ENCODE assay signal across 8 cellular contexts in the genomic region with DNA sequence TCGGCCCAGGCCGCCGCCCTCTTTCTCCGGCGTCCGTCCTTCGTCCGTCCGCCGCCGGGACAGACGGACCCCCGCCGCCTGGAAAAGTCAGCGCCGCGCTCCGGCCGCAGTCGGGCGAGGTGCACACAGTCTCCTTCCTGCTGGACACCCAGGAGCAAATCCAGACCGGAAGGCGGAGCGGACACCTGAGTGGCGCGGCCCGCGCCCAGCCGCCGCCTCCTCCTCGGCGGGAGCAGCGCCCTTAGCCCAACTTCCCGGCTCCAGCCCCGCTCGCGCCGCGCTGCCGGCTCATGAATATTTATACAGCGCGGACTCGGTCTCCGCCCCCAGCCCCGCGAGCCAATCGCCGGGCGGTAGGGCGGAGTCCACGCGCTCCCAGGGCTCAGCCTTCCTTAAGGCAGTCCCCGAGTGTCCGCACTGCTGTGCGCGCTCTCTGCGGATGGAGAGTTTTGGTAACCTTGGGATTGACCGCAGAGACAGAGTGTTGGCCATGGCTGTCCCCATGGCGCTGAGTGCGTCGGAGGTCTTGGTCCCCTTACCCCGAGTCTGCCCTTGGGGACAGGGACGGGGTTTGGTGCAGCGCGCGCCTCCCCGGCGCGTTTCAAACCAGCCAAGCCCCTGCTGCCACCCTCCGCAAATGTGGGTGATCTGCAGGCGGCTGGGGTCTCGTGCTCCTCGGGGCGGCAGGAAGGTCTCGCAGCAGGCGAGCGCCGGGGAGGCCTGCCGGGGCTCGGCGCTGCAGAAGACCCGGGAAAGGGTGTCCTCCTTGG. TPM values are rescaled to one million over a fixed set of nuclear protein-coding genes. Genes with fewer than 3 reads are reported as not detected.
DNase-seq lines count a peak whose midpoint lies in the region; ATAC-seq, FAIRE-seq and TF ChIP-seq lines count a peak whose summit lies in the region.

A gene with protein sequence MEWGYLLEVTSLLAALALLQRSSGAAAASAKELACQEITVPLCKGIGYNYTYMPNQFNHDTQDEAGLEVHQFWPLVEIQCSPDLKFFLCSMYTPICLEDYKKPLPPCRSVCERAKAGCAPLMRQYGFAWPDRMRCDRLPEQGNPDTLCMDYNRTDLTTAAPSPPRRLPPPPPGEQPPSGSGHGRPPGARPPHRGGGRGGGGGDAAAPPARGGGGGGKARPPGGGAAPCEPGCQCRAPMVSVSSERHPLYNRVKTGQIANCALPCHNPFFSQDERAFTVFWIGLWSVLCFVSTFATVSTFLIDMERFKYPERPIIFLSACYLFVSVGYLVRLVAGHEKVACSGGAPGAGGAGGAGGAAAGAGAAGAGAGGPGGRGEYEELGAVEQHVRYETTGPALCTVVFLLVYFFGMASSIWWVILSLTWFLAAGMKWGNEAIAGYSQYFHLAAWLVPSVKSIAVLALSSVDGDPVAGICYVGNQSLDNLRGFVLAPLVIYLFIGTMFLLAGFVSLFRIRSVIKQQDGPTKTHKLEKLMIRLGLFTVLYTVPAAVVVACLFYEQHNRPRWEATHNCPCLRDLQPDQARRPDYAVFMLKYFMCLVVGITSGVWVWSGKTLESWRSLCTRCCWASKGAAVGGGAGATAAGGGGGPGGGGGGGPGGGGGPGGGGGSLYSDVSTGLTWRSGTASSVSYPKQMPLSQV (minus strand): TSS at position 274 of the 770 bp plus-strand sequence. CDS start 867 bp downstream, outside the sequence.

- DNase-seq in GDM1 (lab: John Stamatoyannopoulos, UW) = peak; percentile 58
- DNase-seq in H54 (ENCODE audit: insufficient read length, low spot score) = peak; percentile 91
- DNase-seq in LoVo (ENCODE audit: low spot score) = peak; percentile 84
- peak; percentile 76 for DNase-seq in activated naive CD8-positive, alpha-beta T cell treated with anti-CD3 and anti-CD28 coated beads, Interleukin-2, amount 50 U/mL, for 24 hours
- peak; percentile 95 to 98 for DNase-seq in cardiac muscle cell (ENCODE audit: low read depth in 1 of 2, low spot score in 1 of 2)
- DNase-seq in tibial artery = peak; percentile 91 to 95

- peak within 1 kb of the TSS; percentile 5 for H3K9ac ChIP-seq in parathyroid adenoma

- no peaks in the 10 kb centered on the region for H3K9me3 ChIP-seq in cardiac muscle cell (ENCODE audit: low read depth)
- no peaks in the 10 kb centered on the region for H3K9me3 ChIP-seq in parathyroid adenoma (ENCODE audit: control insufficient read depth, low read length)
- H3K9me3 ChIP-seq in tibial artery = no peaks in the 10 kb centered on the region

- TF ChIP-seq POLR2A in H54 (IDR thresholded peaks at IDR 0.05; ENCODE audit: low read depth, low read length) = peak; percentile 98

- no peaks in the 10 kb centered on the region for H3K79me2 ChIP-seq in parathyroid adenoma

- H3K36me3 ChIP-seq in cardiac muscle cell = no peaks in the 10 kb centered on the region
- H3K36me3 ChIP-seq in parathyroid adenoma (ENCODE audit: control insufficient read depth, insufficient read depth, low read length) = no peaks in the 10 kb centered on the region
- no peaks in the 10 kb centered on the region for H3K36me3 ChIP-seq in tibial artery

- intact Hi-C loops in tibial artery (cut with DNase I; ENCODE audit: low total_unique reads) = loop anchor here (10.0 kb wide), 2 partner anchors 153 to 517 kb away; a partner anchor contains a TSS

- peak; percentile 93 for ATAC-seq in SK-N-SH treated with all-trans-retinoic acid at 6 μM for 48 hours
- peak; percentile 86 for ATAC-seq in activated naive CD8-positive, alpha-beta T cell treated with anti-CD3 and anti-CD28 coated beads, Interleukin-2, amount 50 U/mL, for 24 hours

- H3K27ac ChIP-seq in cardiac muscle cell = peak within 1 kb of the TSS; percentile 90
- H3K27ac ChIP-seq in parathyroid adenoma = peak within 1 kb of the TSS; percentile 73
- H3K27ac ChIP-seq in tibial artery = peak within 1 kb of the TSS; percentile 86 to 94

- H3K4me3 Mint-ChIP-seq in activated naive CD8-positive, alpha-beta T cell treated with anti-CD3 and anti-CD28 coated beads, Interleukin-2, amount 50 U/mL, for 24 hours = peak within 1 kb of the TSS; percentile 75

- H3K4me1 ChIP-seq in cardiac muscle cell (ENCODE audit: low read depth) (peaks cover 17% of the 10 kb centered on the region), parathyroid adenoma (peaks cover 4% of the 10 kb centered on the region), tibial artery (peaks cover 0 to 38% (median 23%) of the 10 kb centered on the region in 4 donors)

- H3K27me3 Mint-ChIP-seq in activated naive CD8-positive, alpha-beta T cell treated with anti-CD3 and anti-CD28 coated beads, Interleukin-2, amount 50 U/mL, for 24 hours = peaks cover 60% of the 10 kb centered on the region

- H3K4me3 ChIP-seq in cardiac muscle cell (peak within 1 kb of the TSS; percentile 93), parathyroid adenoma (ENCODE audit: low read depth, low read length) (peak within 1 kb of the TSS; percentile 52), tibial artery (peak within 1 kb of the TSS; percentile 78 to 81)

- FAIRE-seq in H54 (lab: Jason Lieb, UNC) = peak; percentile 45

- TF ChIP-seq CTCF in cardiac muscle cell (IDR thresholded peaks at IDR 0.05; ENCODE audit: low read depth, low read length) (peak; percentile 14), parathyroid adenoma (IDR thresholded peaks at IDR 0.05) (no peak), tibial artery (IDR thresholded peaks at IDR 0.05) (no peak)

- peak within 1 kb of the TSS; percentile 61 for H3K4me2 ChIP-seq in parathyroid adenoma (ENCODE audit: low read length)

- no peaks in the 10 kb centered on the region for H3K36me3 Mint-ChIP-seq in activated naive CD8-positive, alpha-beta T cell treated with anti-CD3 and anti-CD28 coated beads, Interleukin-2, amount 50 U/mL, for 24 hours (ENCODE audit: low read depth)

- H3K27ac Mint-ChIP-seq in activated naive CD8-positive, alpha-beta T cell treated with anti-CD3 and anti-CD28 coated beads, Interleukin-2, amount 50 U/mL, for 24 hours = no peak within 1 kb of the TSS

- H3K27me3 ChIP-seq in cardiac muscle cell (peaks cover 10% of the 10 kb centered on the region), parathyroid adenoma (ENCODE audit: control insufficient read depth, insufficient read depth, low read length) (no peaks in the 10 kb centered on the region), tibial artery (no peaks in the 10 kb centered on the region)

- H3K9me3 Mint-ChIP-seq in activated naive CD8-positive, alpha-beta T cell treated with anti-CD3 and anti-CD28 coated beads, Interleukin-2, amount 50 U/mL, for 24 hours = no peaks in the 10 kb centered on the region

- H3K4me1 Mint-ChIP-seq in activated naive CD8-positive, alpha-beta T cell treated with anti-CD3 and anti-CD28 coated beads, Interleukin-2, amount 50 U/mL, for 24 hours = peaks cover 24% of the 10 kb centered on the region

- H2AFZ ChIP-seq in parathyroid adenoma = peak within 1 kb of the TSS; percentile 78

TF ChIP-seq in SK-N-SH treated with all-trans-retinoic acid at 6 μM for 48 hours, 23 proteins besides CTCF, POLR2A, EP300 and RAD21 (continues in another document):
- TF ChIP-seq ZFP3 (CRISPR knock-in tag; IDR thresholded peaks at IDR 0.05) (no peak), BACH2 (CRISPR knock-in tag; IDR thresholded peaks at IDR 0.05; ENCODE audit: borderline replicate concordance) (no peak), CSDC2 (CRISPR knock-in tag; IDR thresholded peaks at IDR 0.05) (no peak), ZC3H10 (CRISPR knock-in tag; IDR thresholded peaks at IDR 0.05) (no peak), GLIS3 (CRISPR knock-in tag; IDR thresholded peaks at IDR 0.05) (no peak), ZFP30 (CRISPR knock-in tag; IDR thresholded peaks at IDR 0.05) (no peak), ZNF8 (CRISPR knock-in tag; IDR thresholded peaks at IDR 0.05) (no peak), ARNTL (CRISPR knock-in tag; IDR thresholded peaks at IDR 0.05; ENCODE audit: borderline replicate concordance, low read depth) (no peak), OSR1 (CRISPR knock-in tag; IDR thresholded peaks at IDR 0.05) (no peak), ZNF565 (CRISPR knock-in tag; conservative IDR thresholded peaks at IDR 0.05; ENCODE audit: low read depth) (no peak), SNAI2 (CRISPR knock-in tag; IDR thresholded peaks at IDR 0.05) (no peak)
- TF ChIP-seq, protein P1, sequence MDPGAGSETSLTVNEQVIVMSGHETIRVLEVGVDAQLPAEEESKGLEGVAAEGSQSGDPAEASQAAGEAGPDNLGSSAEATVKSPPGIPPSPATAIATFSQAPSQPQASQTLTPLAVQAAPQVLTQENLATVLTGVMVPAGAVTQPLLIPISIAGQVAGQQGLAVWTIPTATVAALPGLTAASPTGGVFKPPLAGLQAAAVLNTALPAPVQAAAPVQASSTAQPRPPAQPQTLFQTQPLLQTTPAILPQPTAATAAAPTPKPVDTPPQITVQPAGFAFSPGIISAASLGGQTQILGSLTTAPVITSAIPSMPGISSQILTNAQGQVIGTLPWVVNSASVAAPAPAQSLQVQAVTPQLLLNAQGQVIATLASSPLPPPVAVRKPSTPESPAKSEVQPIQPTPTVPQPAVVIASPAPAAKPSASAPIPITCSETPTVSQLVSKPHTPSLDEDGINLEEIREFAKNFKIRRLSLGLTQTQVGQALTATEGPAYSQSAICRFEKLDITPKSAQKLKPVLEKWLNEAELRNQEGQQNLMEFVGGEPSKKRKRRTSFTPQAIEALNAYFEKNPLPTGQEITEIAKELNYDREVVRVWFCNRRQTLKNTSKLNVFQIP (CRISPR knock-in tag; IDR thresholded peaks at IDR 0.05; ENCODE audit: borderline replicate concordance, low read depth) = no peak
- TF ChIP-seq, protein P2, sequence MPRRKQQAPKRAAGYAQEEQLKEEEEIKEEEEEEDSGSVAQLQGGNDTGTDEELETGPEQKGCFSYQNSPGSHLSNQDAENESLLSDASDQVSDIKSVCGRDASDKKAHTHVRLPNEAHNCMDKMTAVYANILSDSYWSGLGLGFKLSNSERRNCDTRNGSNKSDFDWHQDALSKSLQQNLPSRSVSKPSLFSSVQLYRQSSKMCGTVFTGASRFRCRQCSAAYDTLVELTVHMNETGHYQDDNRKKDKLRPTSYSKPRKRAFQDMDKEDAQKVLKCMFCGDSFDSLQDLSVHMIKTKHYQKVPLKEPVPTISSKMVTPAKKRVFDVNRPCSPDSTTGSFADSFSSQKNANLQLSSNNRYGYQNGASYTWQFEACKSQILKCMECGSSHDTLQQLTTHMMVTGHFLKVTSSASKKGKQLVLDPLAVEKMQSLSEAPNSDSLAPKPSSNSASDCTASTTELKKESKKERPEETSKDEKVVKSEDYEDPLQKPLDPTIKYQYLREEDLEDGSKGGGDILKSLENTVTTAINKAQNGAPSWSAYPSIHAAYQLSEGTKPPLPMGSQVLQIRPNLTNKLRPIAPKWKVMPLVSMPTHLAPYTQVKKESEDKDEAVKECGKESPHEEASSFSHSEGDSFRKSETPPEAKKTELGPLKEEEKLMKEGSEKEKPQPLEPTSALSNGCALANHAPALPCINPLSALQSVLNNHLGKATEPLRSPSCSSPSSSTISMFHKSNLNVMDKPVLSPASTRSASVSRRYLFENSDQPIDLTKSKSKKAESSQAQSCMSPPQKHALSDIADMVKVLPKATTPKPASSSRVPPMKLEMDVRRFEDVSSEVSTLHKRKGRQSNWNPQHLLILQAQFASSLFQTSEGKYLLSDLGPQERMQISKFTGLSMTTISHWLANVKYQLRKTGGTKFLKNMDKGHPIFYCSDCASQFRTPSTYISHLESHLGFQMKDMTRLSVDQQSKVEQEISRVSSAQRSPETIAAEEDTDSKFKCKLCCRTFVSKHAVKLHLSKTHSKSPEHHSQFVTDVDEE (CRISPR knock-in tag; IDR thresholded peaks at IDR 0.05) = no peak

RNA-seq across cellular contexts. Expression of the gene that starts here (rescaled TPM):
- total RNA-seq in cardiac muscle cell = 41.5 and 58.4 TPM in 2 replicates
- 7.6 and 9.9 TPM in 2 replicates for polyA plus RNA-seq in cardiac muscle cell

Comparison
In these comparisons a context has a peak if more than half of its experiments do, and no peak if none do; other contexts are left out.
1. Peak in every context shown above with its lines: DNase-seq, ATAC-seq, H3K4me3 ChIP-seq and H3K27ac ChIP-seq.